35 cellular contexts compared by ENCODE assay signal in the genomic region with DNA sequence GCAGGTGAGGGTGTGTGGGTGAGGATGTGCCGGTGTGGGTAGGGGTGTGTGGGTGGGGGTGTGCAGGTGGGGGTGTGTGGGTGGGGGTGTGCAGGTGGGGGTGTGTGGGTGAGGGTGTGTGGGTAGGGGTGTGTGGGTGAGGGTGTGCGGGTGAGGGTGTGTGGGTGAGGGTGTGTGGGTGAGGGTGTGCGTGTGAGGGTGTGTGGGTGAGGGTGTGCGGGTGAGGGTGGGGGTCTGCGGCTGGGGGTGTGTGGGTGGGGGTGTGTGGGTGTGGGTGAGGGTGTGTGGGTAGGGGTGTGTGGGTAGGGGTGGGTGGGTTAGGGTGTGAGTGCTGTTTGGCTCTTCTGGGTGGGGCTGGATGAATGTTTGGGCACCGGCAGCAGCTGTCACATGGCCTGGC.
"Had no signal": no experiment of that assay in that cellular context is flagged by ENCODE, and none has a peak within 500 bp of the region (broad histone marks: within the 10 kb centered on the region; RNA-seq: fewer than 3 reads in every experiment).

No MANE protein-coding gene starts in this region.

- H3K36me3 Mint-ChIP-seq: activated CD4-positive, alpha-beta memory T cell treated with anti-CD3 and anti-CD28 coated beads for 36 hours; activated CD8-positive, alpha-beta memory T cell treated with anti-CD3 and anti-CD28 coated beads, Interleukin-2, amount 10 ng/mL, durations not matched to agents 7 days and 5 days; activated naive CD4-positive, alpha-beta T cell treated with anti-CD3 and anti-CD28 coated beads, Interleukin-2, amount 10 ng/mL, durations not matched to agents 7 days and 5 days; activated naive CD4-positive, alpha-beta T cell treated with anti-CD3 and anti-CD28 coated beads, Interleukin-2, amount 50 U/mL, for 24 hours; activated naive CD8-positive, alpha-beta T cell; activated naive CD8-positive, alpha-beta T cell treated with anti-CD3 and anti-CD28 coated beads, Interleukin-2, amount 10 ng/mL, durations not matched to agents 7 days and 5 days; brain had no signal

- H3K27me3 ChIP-seq: ascending aorta, cardiac muscle cell had no signal

- H3K27me3 Mint-ChIP-seq: activated B cell treated with CpG ODN at 0.5 μM for 24 hours; activated CD4-positive, alpha-beta T cell treated with anti-CD3 and anti-CD28 coated beads, Interleukin-2, amount 10 ng/mL, durations not matched to agents 24 days and 14 days; activated CD8-positive, alpha-beta memory T cell treated with anti-CD3 and anti-CD28 coated beads, Interleukin-2, amount 10 ng/mL, durations not matched to agents 7 days and 5 days; activated CD8-positive, alpha-beta T cell treated with anti-CD3 and anti-CD28 coated beads for 36 hours; activated naive CD4-positive, alpha-beta T cell treated with anti-CD3 and anti-CD28 coated beads, Interleukin-2, amount 10 ng/mL, durations not matched to agents 7 days and 5 days; activated naive CD4-positive, alpha-beta T cell treated with anti-CD3 and anti-CD28 coated beads, Interleukin-2, amount 50 U/mL, for 24 hours; activated naive CD8-positive, alpha-beta T cell; activated naive CD8-positive, alpha-beta T cell treated with anti-CD3 and anti-CD28 coated beads, Interleukin-2, amount 10 ng/mL, durations not matched to agents 7 days and 5 days; activated naive CD8-positive, alpha-beta T cell treated with anti-CD3 and anti-CD28 coated beads, Interleukin-2, amount 50 U/mL, for 24 hours; activated T-cell treated with anti-CD3 and anti-CD28 coated beads, Interleukin-2, amount 50 U/mL, for 24 hours; brain had no signal

- H3K4me3 ChIP-seq: ascending aorta, cardiac muscle cell had no signal

- H3K9me3 Mint-ChIP-seq: activated CD4-positive, alpha-beta memory T cell treated with anti-CD3 and anti-CD28 coated beads for 36 hours; activated naive CD4-positive, alpha-beta T cell treated with anti-CD3 and anti-CD28 coated beads, Interleukin-2, amount 50 U/mL, for 24 hours; activated naive CD8-positive, alpha-beta T cell treated with anti-CD3 and anti-CD28 coated beads, Interleukin-2, amount 50 U/mL, for 24 hours had no signal

- H3K4me3 Mint-ChIP-seq: activated B cell treated with CpG ODN at 0.5 μM for 24 hours; activated CD4-positive, alpha-beta memory T cell treated with anti-CD3 and anti-CD28 coated beads for 36 hours; activated CD4-positive, alpha-beta T cell treated with anti-CD3 and anti-CD28 coated beads, Interleukin-2, amount 10 ng/mL, durations not matched to agents 24 days and 14 days; activated CD8-positive, alpha-beta memory T cell treated with anti-CD3 and anti-CD28 coated beads, Interleukin-2, amount 10 ng/mL, durations not matched to agents 7 days and 5 days; activated CD8-positive, alpha-beta T cell treated with anti-CD3 and anti-CD28 coated beads for 36 hours; activated naive CD4-positive, alpha-beta T cell treated with anti-CD3 and anti-CD28 coated beads, Interleukin-2, amount 10 ng/mL, durations not matched to agents 7 days and 5 days; activated naive CD4-positive, alpha-beta T cell treated with anti-CD3 and anti-CD28 coated beads, Interleukin-2, amount 50 U/mL, for 24 hours; activated naive CD8-positive, alpha-beta T cell; activated naive CD8-positive, alpha-beta T cell treated with anti-CD3 and anti-CD28 coated beads, Interleukin-2, amount 10 ng/mL, durations not matched to agents 7 days and 5 days; activated naive CD8-positive, alpha-beta T cell treated with anti-CD3 and anti-CD28 coated beads, Interleukin-2, amount 50 U/mL, for 24 hours; activated T-cell treated with anti-CD3 and anti-CD28 coated beads, Interleukin-2, amount 50 U/mL, for 24 hours; brain; central memory CD8-positive, alpha-beta T cell; T-helper 1 cell treated with Interleukin-12 subunit alpha and Interleukin-12 subunit beta and Interleukin-4 antibody, amounts not matched to agents 30 μg/mL and 1 μg/mL, for 36 hours; T-helper 2 cell treated with Interferon-gamma antibody and Interleukin-4, amounts not matched to agents 5 μg/mL and 100 μg/mL, for 36 hours had no signal

- H3K36me3 ChIP-seq: ascending aorta, cardiac muscle cell had no signal

- DNase-seq: activated B cell treated with CpG ODN at 0.5 μM for 24 hours; activated CD4-positive, alpha-beta memory T cell treated with anti-CD3 and anti-CD28 coated beads for 36 hours; activated CD4-positive, alpha-beta T cell treated with anti-CD3 and anti-CD28 coated beads for 4 hours; activated CD4-positive, alpha-beta T cell treated with anti-CD3 and anti-CD28 coated beads, Interleukin-2, amount 10 ng/mL, durations not matched to agents 24 days and 14 days; activated CD4-positive, alpha-beta T cell treated with anti-CD3 and anti-CD28 coated beads, Interleukin-2, amount 50 U/mL, for 1 hour; activated CD4-positive, alpha-beta T cell treated with anti-CD3 and anti-CD28 coated beads, Interleukin-2, amount 50 U/mL, for 4 hours; activated CD4-positive, CD25-positive, alpha-beta regulatory T cell treated with anti-CD3 and anti-CD28 coated beads, Interleukin-2, amount 50 U/mL, for 72 hours; activated CD8-positive, alpha-beta memory T cell treated with anti-CD3 and anti-CD28 coated beads, Interleukin-2, amount 10 ng/mL, durations not matched to agents 7 days and 5 days; activated CD8-positive, alpha-beta memory T cell treated with anti-CD3 and anti-CD28 coated beads, Interleukin-2, amount 50 U/mL, for 48 hours; activated CD8-positive, alpha-beta T cell treated with anti-CD3 and anti-CD28 coated beads for 36 hours; activated effector memory CD4-positive, alpha-beta T cell treated with Interleukin-2 at 50 U/mL for 16 hours; activated gamma-delta T cell; activated naive CD4-positive, alpha-beta T cell treated with anti-CD3 and anti-CD28 coated beads, Interleukin-2, amount 10 ng/mL, durations not matched to agents 7 days and 5 days; activated naive CD4-positive, alpha-beta T cell treated with Interleukin-2 at 50 U/mL for 16 hours; activated naive CD8-positive, alpha-beta T cell treated with anti-CD3 and anti-CD28 coated beads, Interleukin-2, amount 10 ng/mL, durations not matched to agents 7 days and 5 days; activated naive CD8-positive, alpha-beta T cell treated with anti-CD3 and anti-CD28 coated beads, Interleukin-2, amount 50 U/mL, for 24 hours; activated T-cell treated with anti-CD3 and anti-CD28 coated beads, Interleukin-2, amount 50 U/mL, for 24 hours; activated T-cell treated with anti-CD3 and anti-CD28 coated beads, Interleukin-2, amount 50 U/mL, for 48 hours; amygdala; anterior cingulate cortex; caudate nucleus; cerebellar nuclear complex; T-helper 1 cell; T-helper 2 cell; T-helper 9 cell had no signal

- H3K9me3 ChIP-seq: ascending aorta had no signal

- H3K27ac Mint-ChIP-seq: activated B cell treated with CpG ODN at 0.5 μM for 24 hours; activated CD4-positive, alpha-beta memory T cell treated with anti-CD3 and anti-CD28 coated beads for 36 hours; activated CD4-positive, alpha-beta T cell treated with anti-CD3 and anti-CD28 coated beads, Interleukin-2, amount 10 ng/mL, durations not matched to agents 24 days and 14 days; activated CD8-positive, alpha-beta memory T cell treated with anti-CD3 and anti-CD28 coated beads, Interleukin-2, amount 10 ng/mL, durations not matched to agents 7 days and 5 days; activated CD8-positive, alpha-beta T cell treated with anti-CD3 and anti-CD28 coated beads for 36 hours; activated naive CD4-positive, alpha-beta T cell treated with anti-CD3 and anti-CD28 coated beads, Interleukin-2, amount 10 ng/mL, durations not matched to agents 7 days and 5 days; activated naive CD4-positive, alpha-beta T cell treated with anti-CD3 and anti-CD28 coated beads, Interleukin-2, amount 50 U/mL, for 24 hours; activated naive CD8-positive, alpha-beta T cell; activated naive CD8-positive, alpha-beta T cell treated with anti-CD3 and anti-CD28 coated beads, Interleukin-2, amount 10 ng/mL, durations not matched to agents 7 days and 5 days; activated naive CD8-positive, alpha-beta T cell treated with anti-CD3 and anti-CD28 coated beads, Interleukin-2, amount 50 U/mL, for 24 hours; activated T-cell treated with anti-CD3 and anti-CD28 coated beads, Interleukin-2, amount 50 U/mL, for 24 hours; activated T-helper 2 cell treated with anti-CD3 and anti-CD28 coated beads, Interferon-gamma antibody, Interleukin-2, Interleukin-4, amounts not matched to agents 10 μg/mL and 5 μg/mL and 100 μg/mL, durations not matched to agents 14 hours and 24 hours and 36 hours; brain; T-helper 1 cell treated with Interleukin-12 subunit alpha and Interleukin-12 subunit beta and Interleukin-4 antibody, amounts not matched to agents 30 μg/mL and 1 μg/mL, for 36 hours; T-helper 2 cell treated with Interferon-gamma antibody and Interleukin-4, amounts not matched to agents 5 μg/mL and 100 μg/mL, for 36 hours had no signal

- H3K27ac ChIP-seq: ascending aorta, cardiac muscle cell, VCaP had no signal

- H3K4me1 ChIP-seq: ascending aorta had no signal

- H3K4me1 Mint-ChIP-seq: activated B cell treated with CpG ODN at 0.5 μM for 24 hours; activated CD4-positive, alpha-beta T cell treated with anti-CD3 and anti-CD28 coated beads, Interleukin-2, amount 10 ng/mL, durations not matched to agents 24 days and 14 days; activated CD8-positive, alpha-beta memory T cell treated with anti-CD3 and anti-CD28 coated beads, Interleukin-2, amount 10 ng/mL, durations not matched to agents 7 days and 5 days; activated naive CD4-positive, alpha-beta T cell treated with anti-CD3 and anti-CD28 coated beads, Interleukin-2, amount 10 ng/mL, durations not matched to agents 7 days and 5 days; activated naive CD4-positive, alpha-beta T cell treated with anti-CD3 and anti-CD28 coated beads, Interleukin-2, amount 50 U/mL, for 24 hours; activated naive CD8-positive, alpha-beta T cell treated with anti-CD3 and anti-CD28 coated beads, Interleukin-2, amount 10 ng/mL, durations not matched to agents 7 days and 5 days; activated naive CD8-positive, alpha-beta T cell treated with anti-CD3 and anti-CD28 coated beads, Interleukin-2, amount 50 U/mL, for 24 hours; brain; central memory CD8-positive, alpha-beta T cell had no signal
